18 cellular contexts compared by ENCODE assay signal in genomic region chr1:237204841-237205240, GRCh38.
A peak's percentile ranks its signal among the peaks of the same experiment; 100 is the strongest.
DNase-seq lines count a peak whose midpoint lies in the region; ATAC-seq and TF ChIP-seq lines count a peak whose summit lies in the region.
"Had no signal": no experiment of that assay in that cellular context is flagged by ENCODE, and none has a peak within 500 bp of the region (broad histone marks: within the 10 kb centered on the region; RNA-seq: fewer than 3 reads in every experiment).

No MANE protein-coding gene starts in this region.

- ATAC-seq in Right ventricle myocardium inferior (peak; percentile 6), heart left ventricle (peak; percentile 6 to 36 (median 20)), left ventricle myocardium superior (peak; percentile 11), GM19324 (IDR thresholded peaks at IDR 0.05; ENCODE audit: low FRiP score, unreplicated experiment) (no peak)
- ATAC-seq: HepG2 had no signal

- H2AK5ac ChIP-seq in trophoblast cell (ENCODE audit: low read length): no peak overlapping the region

- DNase-seq in Right ventricle myocardium inferior (ENCODE audit: missing footprints): no peak
- no peak for DNase-seq in right atrium auricular region (ENCODE audit: low spot score)
- no peak for DNase-seq in heart left ventricle
- DNase-seq in left ventricle myocardium superior: peak; percentile 28
- DNase-seq in DMS53 treated with DMSO at 0.1 percent for 48 hours (lab: John Stamatoyannopoulos, UW; ENCODE audit: unreplicated experiment): no peak
- DNase-seq in trophoblast cell: no peak
- DNase-seq: AML-193; Caco-2; CD4-positive, alpha-beta T cell; DMS79; GDM1; GOT3; H9 had no signal

- no peak overlapping the region for H2BK5ac ChIP-seq in trophoblast cell (ENCODE audit: low read depth, low read length, poor library complexity)

- H3K9me3 ChIP-seq in right atrium auricular region (no peaks in the 10 kb centered on the region), heart left ventricle (no peaks in the 10 kb centered on the region), trophoblast cell (ENCODE audit: insufficient read depth, low read depth, low read length) (no peaks in the 10 kb centered on the region)
- H3K9me3 ChIP-seq: A549, Caco-2 had no signal

- H3K36me3 ChIP-seq in right atrium auricular region: no peaks in the 10 kb centered on the region
- peaks cover 0 to 9% (median 0%) of the 10 kb centered on the region in 9 donors for H3K36me3 ChIP-seq in heart left ventricle
- H3K36me3 ChIP-seq in trophoblast cell (ENCODE audit: control insufficient read depth in 1 of 2, insufficient read depth in 2 of 2, low read length in 2 of 2): peaks cover 0 to 1% of the 10 kb centered on the region in 2 experiments

- H4K8ac ChIP-seq in trophoblast cell (ENCODE audit: low read depth, low read length): no peak overlapping the region

- TF ChIP-seq CTCF in right atrium auricular region (IDR thresholded peaks at IDR 0.05): no peak
- no peak for TF ChIP-seq CTCF in heart left ventricle (IDR thresholded peaks at IDR 0.05)

- H3K4ac ChIP-seq in trophoblast cell (ENCODE audit: low read depth, low read length): no peak overlapping the region

- H3K18ac ChIP-seq in trophoblast cell (ENCODE audit: low read length): no peak overlapping the region

- no peak overlapping the region for H3K23ac ChIP-seq in trophoblast cell (ENCODE audit: low read length)

- H3K9ac ChIP-seq in trophoblast cell (ENCODE audit: low read length): no peak overlapping the region

- H2BK12ac ChIP-seq in trophoblast cell (ENCODE audit: low read length): no peak overlapping the region

- no peak overlapping the region for H3K4me2 ChIP-seq in trophoblast cell (ENCODE audit: low read length)
- H3K4me2 ChIP-seq: A549 had no signal

- no peaks in the 10 kb centered on the region for H3K79me2 ChIP-seq in trophoblast cell (ENCODE audit: control insufficient read depth, insufficient read depth, low read length, poor library complexity)

- H3K27ac ChIP-seq in right atrium auricular region (no peak overlapping the region), heart left ventricle (peak overlapping the region in 5 of 12 donors; percentile 4 to 44 (median 24)), trophoblast cell (ENCODE audit: low read depth, low read length) (no peak overlapping the region)
- H3K27ac ChIP-seq: 22Rv1, A549, C4-2B had no signal

- no peaks in the 10 kb centered on the region for H3K79me1 ChIP-seq in trophoblast cell (ENCODE audit: low read length)

- H2AFZ ChIP-seq in trophoblast cell (ENCODE audit: insufficient read depth, low read length, poor library complexity): no peak overlapping the region

- H3K27me3 ChIP-seq in right atrium auricular region: no peaks in the 10 kb centered on the region
- no peaks in the 10 kb centered on the region for H3K27me3 ChIP-seq in heart left ventricle
- H3K27me3 ChIP-seq in trophoblast cell (ENCODE audit: insufficient read depth, low read length): no peaks in the 10 kb centered on the region

- H3K14ac ChIP-seq in trophoblast cell (ENCODE audit: low read length): no peak overlapping the region

- H2BK120ac ChIP-seq in trophoblast cell (ENCODE audit: insufficient read depth, low read length, poor library complexity): no peak overlapping the region

- no peak for TF ChIP-seq POLR2A in heart left ventricle (IDR thresholded peaks at IDR 0.05)

- peaks cover 0 to 42% of the 10 kb centered on the region in 2 donors for H3K4me1 ChIP-seq in right atrium auricular region
- peaks cover 0 to 87% (median 19%) of the 10 kb centered on the region in 12 donors for H3K4me1 ChIP-seq in heart left ventricle
- no peaks in the 10 kb centered on the region for H3K4me1 ChIP-seq in trophoblast cell (ENCODE audit: control insufficient read depth in 1 of 2, insufficient read depth in 2 of 2, low read length in 2 of 2)
- H3K4me1 ChIP-seq: A549, Caco-2 had no signal

- H3K4me3 ChIP-seq in right atrium auricular region: no peak overlapping the region
- H3K4me3 ChIP-seq in heart left ventricle: no peak overlapping the region
- no peak overlapping the region for H3K4me3 ChIP-seq in trophoblast cell (ENCODE audit: low read depth, low read length)
- H3K4me3 ChIP-seq: A549 had no signal

- WGBS in heart left ventricle, 4 donors: 33 to 59% (median 54%) methylated on average over 3 to 4 of the region's 4 CpGs
- WGBS in trophoblast cell (ENCODE audit: extremely low coverage, insufficient coverage, insufficient read length): no CpG with 5 or more reads among the region's 4 CpGs

- H4K12ac ChIP-seq in trophoblast cell (ENCODE audit: low read depth, low read length): no peak overlapping the region

- no peak overlapping the region for H4K91ac ChIP-seq in trophoblast cell (ENCODE audit: low read depth, low read length)

- intact Hi-C loops in Right ventricle myocardium inferior (cut with DNase I): no loop called here
- intact Hi-C loops in heart left ventricle (cut with DNase I): no loop called here
- intact Hi-C loops in left ventricle myocardium superior (cut with micrococcal nuclease): no loop called here
